ENCODE assay signal across 21 cellular contexts in genomic region chr10:15484128-15484527, GRCh38.
A peak's percentile ranks its signal among the peaks of the same experiment; 100 is the strongest.
DNase-seq lines count a peak whose midpoint lies in the region; ATAC-seq, FAIRE-seq and TF ChIP-seq lines count a peak whose summit lies in the region.
"Had no signal": no experiment of that assay in that cellular context is flagged by ENCODE, and none has a peak within 500 bp of the region (broad histone marks: within the 10 kb centered on the region; RNA-seq: fewer than 3 reads in every experiment).

No MANE protein-coding gene starts in this region.

- no peak overlapping the region for H2AK5ac ChIP-seq in neuronal stem cell (ENCODE audit: low read depth, low read length)

- peak overlapping the region; percentile 84 for H2AFZ ChIP-seq in K562 (ENCODE audit: low read depth, low read length)
- H2AFZ ChIP-seq in neuronal stem cell (ENCODE audit: low read length), result no peak overlapping the region
- H2AFZ ChIP-seq: GM23338 had no signal

- TF ChIP-seq POLR2A in K562 (conservative IDR thresholded peaks at IDR 0.05), result no peak

- CTCF ChIA-PET in CD8-positive, alpha-beta memory T cell (lab: Charles Lee), result no interaction called here
- CTCF ChIA-PET in K562 (lab: Yijun Ruan, JAX; ENCODE audit: low intra/inter-chr PET ratio), result no interaction called here

- no peak overlapping the region for H2BK5ac ChIP-seq in neuronal stem cell (ENCODE audit: low read length)

- FAIRE-seq in K562 (lab: Jason Lieb, UNC), result no peak
- FAIRE-seq: GM12892, GM18507, H54 had no signal

- H2BK120ac ChIP-seq in neuronal stem cell (ENCODE audit: low read depth, low read length), result no peak overlapping the region

- no peak overlapping the region for H3K4ac ChIP-seq in neuronal stem cell (ENCODE audit: low read length)

- no peak overlapping the region for H2BK15ac ChIP-seq in neuronal stem cell (ENCODE audit: low read length)

- H3K4me2 ChIP-seq in K562 (ENCODE audit: insufficient read depth, low read length) (peak overlapping the region; percentile 53; the same call in 1 of the 2 replicates), neuronal stem cell (ENCODE audit: insufficient read depth, low read length, poor library complexity, severe bottlenecking) (no peak overlapping the region)
- H3K4me2 ChIP-seq: GM23338 had no signal

- no peaks in the 10 kb centered on the region for H3K9me1 ChIP-seq in K562 (ENCODE audit: control insufficient read depth, insufficient read depth, low read length)

- no peak overlapping the region for H4K91ac ChIP-seq in neuronal stem cell (ENCODE audit: low read depth, low read length, poor library complexity)

- peaks cover 0 to 4% (median 0%) of the 10 kb centered on the region in 5 donors for H3K9me3 Mint-ChIP-seq in CD8-positive, alpha-beta memory T cell
- H3K9me3 Mint-ChIP-seq: GM23338, HFFc6 had no signal

- in situ Hi-C loops in K562 (cut with MboI), result no loop called here

- TF ChIP-seq RAD21 in K562 (CRISPR knock-in tag; conservative IDR thresholded peaks at IDR 0.05 in 1 of 2, IDR thresholded peaks at IDR 0.05 in 1 of 2), result no peak

- H3K14ac ChIP-seq in neuronal stem cell (ENCODE audit: low read length), result peak overlapping the region; percentile 65

- BruUV-seq in K562 (replicated peaks; lab: Mats Ljungman, UMichigan), result no TSS peak

- H3K23ac ChIP-seq in neuronal stem cell (ENCODE audit: low read depth, low read length, poor library complexity), result no peak overlapping the region

- intact Hi-C loops in K562 (cut with micrococcal nuclease), result no loop called here
- intact Hi-C loops in aorta (cut with DNase I), result loop anchor here in 1 of 2 donors (2.0 to 10.0 kb wide), 2 partner anchors 43 to 311 kb away; no protein-coding TSS in a partner anchor

- no peak overlapping the region for H3K27ac Mint-ChIP-seq in CD8-positive, alpha-beta memory T cell
- H3K27ac Mint-ChIP-seq: B cell; CD4-positive, CD25-positive, alpha-beta regulatory T cell; GM23338; HFFc6 had no signal

- H3K4me1 Mint-ChIP-seq in CD8-positive, alpha-beta memory T cell, result no peaks in the 10 kb centered on the region
- H3K4me1 Mint-ChIP-seq: B cell; CD4-positive, CD25-positive, alpha-beta regulatory T cell; GM23338 had no signal

- H3K36me3 ChIP-seq in CD8-positive, alpha-beta memory T cell (ENCODE audit: insufficient read depth, low read length), result no peaks in the 10 kb centered on the region
- H3K36me3 ChIP-seq in K562 (ENCODE audit: control insufficient read depth, insufficient read depth, low read length) (no peaks in the 10 kb centered on the region), neuronal stem cell (replicated peaks in 1 of 2; ENCODE audit: control insufficient read depth in 2 of 2, insufficient read depth in 2 of 2, low read length in 2 of 2) (no peaks in the 10 kb centered on the region), aorta (ENCODE audit: control insufficient read depth in 1 of 2, insufficient read depth in 2 of 2, low read length in 1 of 2) (no peaks in the 10 kb centered on the region)

- H3K4me3 ChIP-seq in CD8-positive, alpha-beta memory T cell (ENCODE audit: low read length), result no peak overlapping the region
- H3K4me3 ChIP-seq in K562 (no peak overlapping the region), neuronal stem cell (ENCODE audit: low read length in 2 of 2) (no peak overlapping the region), aorta (ENCODE audit: low read length in 2 of 2) (no peak overlapping the region), coronary artery (no peak overlapping the region)
- H3K4me3 ChIP-seq: GM23338 had no signal

- POLR2A ChIA-PET in CD8-positive, alpha-beta memory T cell (lab: Charles Lee), result no interaction called here
- POLR2A ChIA-PET in K562 (lab: Yijun Ruan, JAX), result interaction anchor here (0.6 kb wide), 1 partner anchor 18 kb away, joined by 3 read pairs; no protein-coding TSS in a partner anchor

- TF ChIP-seq EP300 in K562 (IDR thresholded peaks at IDR 0.05; ENCODE audit: low read length), result no peak

- H3K79me1 ChIP-seq in neuronal stem cell (ENCODE audit: low read depth, low read length), result no peaks in the 10 kb centered on the region

- ATAC-seq in K562, result peak; percentile 16
- ATAC-seq in aorta (ENCODE audit: low FRiP score), result no peak
- no peak for ATAC-seq in GM19463 (IDR thresholded peaks at IDR 0.05; ENCODE audit: unreplicated experiment)
- ATAC-seq: GM23338 had no signal

- peaks cover 7 to 35% of the 10 kb centered on the region in 2 donors for H3K27me3 Mint-ChIP-seq in CD8-positive, alpha-beta memory T cell

- TF ChIP-seq CTCF in K562 (IDR thresholded peaks at IDR 0.05 in 2 of 3, conservative IDR thresholded peaks at IDR 0.05 in 1 of 3; ENCODE audit: insufficient read depth in 2 of 3, low read depth in 1 of 3, low read length in 3 of 3) (no peak), coronary artery (IDR thresholded peaks at IDR 0.05) (no peak)

- H3K4me1 ChIP-seq in CD8-positive, alpha-beta memory T cell (ENCODE audit: insufficient read depth, low read length), result no peaks in the 10 kb centered on the region
- H3K4me1 ChIP-seq in K562 (replicated peaks in 1 of 2; ENCODE audit: control insufficient read depth in 2 of 2, insufficient read depth in 2 of 2, low read length in 2 of 2) (peaks cover 13 to 48% of the 10 kb centered on the region in 2 experiments), neuronal stem cell (ENCODE audit: control insufficient read depth in 2 of 2, insufficient read depth in 1 of 2, low read depth in 1 of 2, low read length in 2 of 2) (no peaks in the 10 kb centered on the region), aorta (ENCODE audit: control insufficient read depth in 1 of 2, insufficient read depth in 2 of 2, low read length in 2 of 2) (peaks cover 5 to 6% of the 10 kb centered on the region in 2 donors)

- H4K8ac ChIP-seq in neuronal stem cell (ENCODE audit: low read depth, low read length), result peak overlapping the region; percentile 86

- H3K9me3 ChIP-seq in CD8-positive, alpha-beta memory T cell (ENCODE audit: low read length), result no peaks in the 10 kb centered on the region
- no peaks in the 10 kb centered on the region for H3K9me3 ChIP-seq in K562 (replicated peaks; ENCODE audit: control insufficient read depth, insufficient read depth, low read depth, low read length)
- H3K9me3 ChIP-seq in neuronal stem cell (replicated peaks in 1 of 2; ENCODE audit: control insufficient read depth in 2 of 2, insufficient read depth in 1 of 2, low read depth in 1 of 2, low read length in 2 of 2), result no peaks in the 10 kb centered on the region
- no peaks in the 10 kb centered on the region for H3K9me3 ChIP-seq in aorta (ENCODE audit: control insufficient read depth, low read length)

- H3K18ac ChIP-seq in neuronal stem cell (ENCODE audit: low read length), result no peak overlapping the region

- H3K4me3 Mint-ChIP-seq in CD8-positive, alpha-beta memory T cell, result no peak overlapping the region
- H3K4me3 Mint-ChIP-seq: B cell; CD4-positive, CD25-positive, alpha-beta regulatory T cell; GM23338; HFFc6 had no signal

- 22% methylated on average over 3 of the region's 3 CpGs for WGBS in K562 (ENCODE audit: insufficient coverage, low coverage, missing lambda C conversion rate)
- WGBS in neuronal stem cell (ENCODE audit: extremely low coverage in 2 of 2, insufficient read length in 2 of 2, insufficient replicate concordance in 1 of 2), 2 donors, result no CpG with 5 or more reads among the region's 3 CpGs
- WGBS in aorta, 2 donors, result 60 to 61% methylated on average over 3 of the region's 3 CpGs

- no peaks in the 10 kb centered on the region for H3K36me3 Mint-ChIP-seq in CD8-positive, alpha-beta memory T cell
- H3K36me3 Mint-ChIP-seq: CD4-positive, CD25-positive, alpha-beta regulatory T cell had no signal

- no peaks in the 10 kb centered on the region for H3K79me2 ChIP-seq in K562 (ENCODE audit: control insufficient read depth, insufficient read depth, low read length)

- no peak for DNase-seq in CD8-positive, alpha-beta memory T cell
- no peak for DNase-seq in K562 (ENCODE audit: extremely low read depth in 1 of 4, low spot score in 3 of 4)
- DNase-seq in neuronal stem cell (ENCODE audit: low spot score), result no peak
- no peak for DNase-seq in aorta
- DNase-seq in NCI-H1436 treated with DMSO at 0.1 percent for 48 hours (lab: John Stamatoyannopoulos, UW), result no peak
- DNase-seq in coronary artery (ENCODE audit: low spot score), result no peak
- DNase-seq: C1 segment of cervical spinal cord; CD4-positive, CD25-positive, alpha-beta regulatory T cell; DMS153; DMS79; GDM1; HCEC 1CT; HFFc6; IMR-90 had no signal

- H3K27ac ChIP-seq in CD8-positive, alpha-beta memory T cell (ENCODE audit: low read depth, low read length), result peak overlapping the region; percentile 24
- H3K27ac ChIP-seq in K562 (ENCODE audit: extremely low read depth, low read depth, low read length) (peak overlapping the region; percentile 42; the same call in 2 of the 3 replicates), neuronal stem cell (replicated peaks; ENCODE audit: low read length) (no peak overlapping the region), aorta (ENCODE audit: low read depth in 1 of 2, low read length in 2 of 2) (peak overlapping the region; percentile 83 to 90), coronary artery (peak overlapping the region in 1 of 2 donors; percentile 71)
- H3K27ac ChIP-seq: HL-60 had no signal

- no peaks in the 10 kb centered on the region for H4K20me1 ChIP-seq in K562 (replicated peaks; ENCODE audit: control insufficient read depth, insufficient read depth, low read length)

- H3K27me3 ChIP-seq in CD8-positive, alpha-beta memory T cell (ENCODE audit: insufficient read depth, low read length, poor library complexity, severe bottlenecking), result no peaks in the 10 kb centered on the region
- H3K27me3 ChIP-seq in K562 (ENCODE audit: control insufficient read depth in 2 of 2, insufficient read depth in 2 of 2, low read length in 2 of 2) (no peaks in the 10 kb centered on the region), neuronal stem cell (ENCODE audit: control insufficient read depth in 3 of 3, insufficient read depth in 3 of 3, low read depth in 1 of 3, low read length in 3 of 3) (peaks cover 0 to 4% (median 2%) of the 10 kb centered on the region in 3 experiments), aorta (ENCODE audit: control insufficient read depth in 1 of 2, insufficient read depth in 2 of 2, low read length in 1 of 2) (no peaks in the 10 kb centered on the region)

- H3K9ac ChIP-seq in K562 (ENCODE audit: insufficient read depth in 1 of 2, low read depth in 2 of 2, low read length in 2 of 2), result peak overlapping the region in 1 of 2 experiments; percentile 29; a peak in 3 of 4 replicates
- no peak overlapping the region for H3K9ac ChIP-seq in neuronal stem cell (ENCODE audit: low read depth, low read length, poor library complexity)

- H2BK12ac ChIP-seq in neuronal stem cell (ENCODE audit: low read length), result no peak overlapping the region

TF ChIP-seq in K562, 482 proteins besides CTCF, POLR2A, EP300 and RAD21 (continues in another document):
- no peak for TF ChIP-seq CREM (IDR thresholded peaks at IDR 0.05; ENCODE audit: low read depth)
- TF ChIP-seq ZNF311 (CRISPR knock-in tag; IDR thresholded peaks at IDR 0.05), result 0 out of 2 replicates have a peak, but pooled peaks have one; percentile 19
